ENCODE assay signal across 26 cellular contexts in the genomic region with DNA sequence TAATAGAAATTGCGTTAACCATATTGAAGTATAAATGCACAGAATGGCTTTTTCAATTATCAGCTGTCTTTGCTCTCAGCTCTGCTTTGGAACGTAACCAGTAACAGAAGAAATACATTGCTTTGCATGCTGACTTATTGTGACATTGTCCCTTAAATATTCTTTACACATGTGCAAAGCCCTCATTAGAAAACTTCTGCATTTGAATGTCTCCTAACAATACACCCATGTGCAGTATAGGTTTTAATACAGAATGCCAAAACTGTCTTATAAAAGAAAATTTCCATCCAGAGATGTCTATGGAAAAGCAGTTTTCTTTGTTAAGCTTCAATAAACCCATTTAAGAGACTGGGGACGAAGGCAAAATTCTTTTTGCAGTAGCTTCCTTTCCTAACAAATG.
"Had no signal": no experiment of that assay in that cellular context is flagged by ENCODE, and none has a peak within 500 bp of the region (broad histone marks: within the 10 kb centered on the region; RNA-seq: fewer than 3 reads in every experiment).

No MANE protein-coding gene starts in this region.

- H3K9me3 ChIP-seq: suprapubic skin, testis, thyroid gland, upper lobe of right lung, vagina had no signal

- H3K4me3 ChIP-seq: stomach, suprapubic skin, testis, thoracic aorta, thyroid gland, tibial artery, tibial nerve, transverse colon, upper lobe of left lung, upper lobe of right lung, uterus, vagina had no signal

- H3K4me1 ChIP-seq: stomach, suprapubic skin, testis, thyroid gland, tibial artery, tibial nerve, transverse colon, upper lobe of left lung, upper lobe of right lung, uterus, vagina had no signal

- H3K36me3 ChIP-seq: stomach, suprapubic skin, thoracic aorta, thyroid gland, tibial artery, tibial nerve, transverse colon, upper lobe of left lung, upper lobe of right lung, uterus, vagina had no signal

- H3K27me3 ChIP-seq: stomach, suprapubic skin, testis, thyroid gland, tibial artery, tibial nerve, transverse colon, upper lobe of left lung, upper lobe of right lung, uterus, vagina had no signal

- H3K27ac ChIP-seq: stomach, suprapubic skin, testis, thoracic aorta, thyroid gland, tibial artery, tibial nerve, transverse colon, upper lobe of left lung, upper lobe of right lung, uterus, vagina had no signal

- ATAC-seq: stimulated activated effector memory CD8-positive, alpha-beta T cell treated with anti-CD3 and anti-CD28 coated beads, Interleukin-12 subunit alpha, Interleukin-12 subunit beta, amount 100 ng/mL, for 72 hours; stimulated activated memory B cell treated with anti-CD40 and anti-IgM and Interleukin-4, amounts not matched to agents 10 μg/mL and 1 μg/mL and 100 μg/mL, for 72 hours; stimulated activated naive B cell treated with anti-CD40 and anti-IgM and Interleukin-4, amounts not matched to agents 10 μg/mL and 1 μg/mL and 100 μg/mL, for 72 hours; stimulated activated naive CD8-positive, alpha-beta T cell treated with anti-CD3 and anti-CD28 coated beads, Interleukin-15, amount 100 ng/mL, for 72 hours; stimulated activated naive CD8-positive, alpha-beta T cell treated with anti-CD3 and anti-CD28 coated beads, Interleukin-15, Interleukin-2, amounts not matched to agents 100 U/mL and 50 U/mL, for 24 hours; upper lobe of right lung had no signal

- DNase-seq: stimulated activated CD4-positive, alpha-beta T cell treated with anti-CD3 and anti-CD28 coated beads, Interleukin-2, amount 100 ng/mL, for 48 hours; stimulated activated CD4-positive, alpha-beta T cell treated with anti-CD3 and anti-CD28 coated beads, Interleukin-4, amount 100 ng/mL, for 1 hour; stimulated activated CD4-positive, alpha-beta T cell treated with anti-CD3 and anti-CD28 coated beads, Interleukin-4, amount 100 ng/mL, for 24 hours; stimulated activated CD4-positive, alpha-beta T cell treated with anti-CD3 and anti-CD28 coated beads, Interleukin-4, amount 100 ng/mL, for 4 hours; stimulated activated CD8-positive, alpha-beta memory T cell treated with anti-CD3 and anti-CD28 coated beads, Interleukin-4, amount 100 ng/mL, for 48 hours; stimulated activated naive B cell treated with anti-CD40 and anti-IgM and Interleukin-4, amounts not matched to agents 10 μg/mL and 1 μg/mL and 100 μg/mL, for 72 hours; stimulated activated naive CD4-positive, alpha-beta T cell; stimulated activated naive CD4-positive, alpha-beta T cell treated with Interleukin-2 at 50 U/mL for 16 hours; stimulated activated naive CD8-positive, alpha-beta T cell treated with anti-CD3 and anti-CD28 coated beads, Interleukin-15, amount 100 ng/mL, for 72 hours; stimulated activated naive CD8-positive, alpha-beta T cell treated with anti-CD3 and anti-CD28 coated beads, Interleukin-15, Interleukin-2, amounts not matched to agents 100 U/mL and 50 U/mL, for 24 hours; stomach; substantia nigra; testis; thyroid gland; tibial artery; transverse colon; trophoblast cell; upper lobe of left lung; upper lobe of right lung; uterus had no signal
